ENCODE assay signal across 23 cellular contexts in genomic region chr1:29352719-29353420, GRCh38.
"Had no signal": no experiment of that assay in that cellular context is flagged by ENCODE, and none has a peak within 500 bp of the region (broad histone marks: within the 10 kb centered on the region; RNA-seq: fewer than 3 reads in every experiment).

No MANE protein-coding gene starts in this region.

- H3K36me3 ChIP-seq: gastrocnemius medialis, left lung, right lobe of liver, thoracic aorta, tibial nerve, upper lobe of left lung had no signal

- H3K27me3 ChIP-seq: right lobe of liver, tibial nerve, upper lobe of left lung had no signal

- H3K27ac ChIP-seq: coronary artery, gastrocnemius medialis, left lung, parathyroid adenoma, right lobe of liver, thoracic aorta, tibial nerve, upper lobe of left lung had no signal

- H3K9me3 ChIP-seq: gastrocnemius medialis, left lung, mucosa of descending colon, right lobe of liver, thoracic aorta, upper lobe of left lung had no signal

- H3K4me1 Mint-ChIP-seq: naive B cell, neural crest cell had no signal

- H3K4me3 ChIP-seq: coronary artery, gastrocnemius medialis, left lung, mucosa of descending colon, right lobe of liver, thoracic aorta, tibial nerve, upper lobe of left lung had no signal

- H3K9me3 Mint-ChIP-seq: effector memory CD8-positive, alpha-beta T cell; natural killer cell treated with Interleukin-12 subunit alpha and Interleukin-12 subunit beta and Interleukin-15 and Interleukin-18, amount 100 ng/mL, for 72 hours; neural crest cell; stimulated activated naive B cell treated with anti-CD40 and anti-IgM and Interleukin-4, amounts not matched to agents 10 μg/mL and 1 μg/mL and 100 μg/mL, for 72 hours; stimulated activated naive CD8-positive, alpha-beta T cell treated with anti-CD3 and anti-CD28 coated beads, Interleukin-15, Interleukin-2, amounts not matched to agents 100 ng/mL and 50 ng/mL, for 24 hours had no signal

- H3K9ac ChIP-seq: parathyroid adenoma had no signal

- H3K4me3 Mint-ChIP-seq: effector memory CD8-positive, alpha-beta T cell; mesothelial cell of epicardium; naive B cell; natural killer cell treated with Interleukin-12 subunit alpha and Interleukin-12 subunit beta and Interleukin-15 and Interleukin-18, amount 100 ng/mL, for 72 hours; neural crest cell; stimulated activated naive B cell treated with anti-CD40 and anti-IgM and Interleukin-4, amounts not matched to agents 10 μg/mL and 1 μg/mL and 100 μg/mL, for 72 hours; stimulated activated naive CD8-positive, alpha-beta T cell treated with anti-CD3 and anti-CD28 coated beads, Interleukin-15, Interleukin-2, amounts not matched to agents 100 ng/mL and 50 ng/mL, for 24 hours had no signal

- H3K36me3 Mint-ChIP-seq: mesothelial cell of epicardium; naive B cell; natural killer cell treated with Interleukin-12 subunit alpha and Interleukin-12 subunit beta and Interleukin-15 and Interleukin-18, amount 100 ng/mL, for 72 hours; stimulated activated naive B cell treated with anti-CD40 and anti-IgM and Interleukin-4, amounts not matched to agents 10 μg/mL and 1 μg/mL and 100 μg/mL, for 72 hours had no signal

- DNase-seq: dermis blood vessel endothelial cell; effector memory CD8-positive, alpha-beta T cell; gastrocnemius medialis; kidney; left lung; mesenchymal stem cell; mucosa of descending colon; naive B cell; right lobe of liver; small intestine; stimulated activated CD4-positive, alpha-beta T cell treated with anti-CD3 and anti-CD28 coated beads, Interleukin-15, amount 100 ng/mL, for 24 hours; stimulated activated CD4-positive, alpha-beta T cell treated with anti-CD3 and anti-CD28 coated beads, Interleukin-2, amount 100 ng/mL, for 48 hours; stimulated activated naive B cell treated with anti-CD40 and anti-IgM and Interleukin-4, amounts not matched to agents 10 μg/mL and 1 μg/mL and 100 μg/mL, for 72 hours; upper lobe of left lung had no signal

- H3K27ac Mint-ChIP-seq: effector memory CD8-positive, alpha-beta T cell; mesothelial cell of epicardium; naive B cell; natural killer cell treated with Interleukin-12 subunit alpha and Interleukin-12 subunit beta and Interleukin-15 and Interleukin-18, amount 100 ng/mL, for 72 hours; progenitor cell of endocrine pancreas; stimulated activated naive B cell treated with anti-CD40 and anti-IgM and Interleukin-4, amounts not matched to agents 10 μg/mL and 1 μg/mL and 100 μg/mL, for 72 hours; stimulated activated naive CD8-positive, alpha-beta T cell treated with anti-CD3 and anti-CD28 coated beads, Interleukin-15, Interleukin-2, amounts not matched to agents 100 ng/mL and 50 ng/mL, for 24 hours had no signal

- H3K4me1 ChIP-seq: gastrocnemius medialis, left lung, parathyroid adenoma, right lobe of liver, tibial nerve, upper lobe of left lung had no signal
